ENCODE assay signal across 9 cellular contexts in genomic region chrX:115560211-115560977, GRCh38. TPM values are rescaled to one million over a fixed set of nuclear protein-coding genes. Genes with fewer than 3 reads are reported as not detected.
A peak's percentile ranks its signal among the peaks of the same experiment; 100 is the strongest.
DNase-seq lines count a peak whose midpoint lies in the region; ATAC-seq and TF ChIP-seq lines count a peak whose summit lies in the region.
"Had no signal": no experiment of that assay in that cellular context is flagged by ENCODE, and none has a peak within 500 bp of the region (broad histone marks: within the 10 kb centered on the region; RNA-seq: fewer than 3 reads in every experiment).

No MANE protein-coding gene starts in this region.

- no peak for DNase-seq in SK-N-SH
- DNase-seq in activated T-helper 2 cell treated with anti-CD3 and anti-CD28 coated beads, Interferon-gamma antibody, Interleukin-2, Interleukin-4, amounts not matched to agents 10 μg/mL and 5 μg/mL and 100 μg/mL, durations not matched to agents 14 hours and 24 hours and 36 hours (ENCODE audit: low spot score) = no peak
- peak; percentile 64 for DNase-seq in iris pigment epithelial cell (ENCODE audit: low read depth)
- DNase-seq in tibial nerve (ENCODE audit: low spot score in 2 of 2) = no peak
- DNase-seq in G401 (ENCODE audit: low spot score) = no peak
- no peak for DNase-seq in activated CD4-positive, alpha-beta memory T cell treated with anti-CD3 and anti-CD28 coated beads for 36 hours
- DNase-seq in activated T-cell treated with anti-CD3 and anti-CD28 coated beads, Interleukin-2, amount 50 U/mL, for 1 hour = no peak
- DNase-seq: DND-41 had no signal

- H3K4me3 ChIP-seq in SK-N-SH (ENCODE audit: low read depth in 2 of 2, low read length in 1 of 2) = peak overlapping the region; percentile 62 to 70
- peak overlapping the region; percentile 47 to 72 (median 50) for H3K4me3 ChIP-seq in tibial nerve

- TF ChIP-seq RAD21 in SK-N-SH (IDR thresholded peaks at IDR 0.05; ENCODE audit: low read length) = no peak

- peak overlapping the region; percentile 72 for H3K4me3 Mint-ChIP-seq in activated T-helper 2 cell treated with anti-CD3 and anti-CD28 coated beads, Interferon-gamma antibody, Interleukin-2, Interleukin-4, amounts not matched to agents 10 μg/mL and 5 μg/mL and 100 μg/mL, durations not matched to agents 14 hours and 24 hours and 36 hours (ENCODE audit: low read depth)
- H3K4me3 Mint-ChIP-seq in activated CD4-positive, alpha-beta memory T cell treated with anti-CD3 and anti-CD28 coated beads for 36 hours = no peak overlapping the region

- peaks cover 19% of the 10 kb centered on the region for H3K27me3 Mint-ChIP-seq in activated T-helper 2 cell treated with anti-CD3 and anti-CD28 coated beads, Interferon-gamma antibody, Interleukin-2, Interleukin-4, amounts not matched to agents 10 μg/mL and 5 μg/mL and 100 μg/mL, durations not matched to agents 14 hours and 24 hours and 36 hours (ENCODE audit: low read depth)
- peaks cover 12% of the 10 kb centered on the region for H3K27me3 Mint-ChIP-seq in activated CD4-positive, alpha-beta memory T cell treated with anti-CD3 and anti-CD28 coated beads for 36 hours

- no peak for ATAC-seq in SK-N-SH treated with all-trans-retinoic acid at 6 μM for 48 hours

- H3K9ac ChIP-seq in SK-N-SH = peak overlapping the region; percentile 71; the same call in 1 of the 2 replicates

- peak overlapping the region; percentile 47; the same call in 1 of the 2 replicates for H2AFZ ChIP-seq in SK-N-SH (ENCODE audit: low read depth)

- intact Hi-C loops in activated T-helper 2 cell treated with anti-CD3 and anti-CD28 coated beads, Interferon-gamma antibody, Interleukin-2, Interleukin-4, amounts not matched to agents 10 μg/mL and 5 μg/mL and 100 μg/mL, durations not matched to agents 14 hours and 24 hours and 36 hours (cut with micrococcal nuclease) = loop anchor here (2.0 kb wide), 1 partner anchor 24 kb away; no protein-coding TSS in a partner anchor
- intact Hi-C loops in activated CD4-positive, alpha-beta memory T cell treated with anti-CD3 and anti-CD28 coated beads for 36 hours (cut with micrococcal nuclease) = no loop called here

- no peak overlapping the region for H3K27ac Mint-ChIP-seq in activated T-helper 2 cell treated with anti-CD3 and anti-CD28 coated beads, Interferon-gamma antibody, Interleukin-2, Interleukin-4, amounts not matched to agents 10 μg/mL and 5 μg/mL and 100 μg/mL, durations not matched to agents 14 hours and 24 hours and 36 hours
- no peak overlapping the region for H3K27ac Mint-ChIP-seq in activated CD4-positive, alpha-beta memory T cell treated with anti-CD3 and anti-CD28 coated beads for 36 hours

- no peak for TF ChIP-seq POLR2A in tibial nerve (IDR thresholded peaks at IDR 0.05)

- no peaks in the 10 kb centered on the region for H3K9me3 Mint-ChIP-seq in activated T-helper 2 cell treated with anti-CD3 and anti-CD28 coated beads, Interferon-gamma antibody, Interleukin-2, Interleukin-4, amounts not matched to agents 10 μg/mL and 5 μg/mL and 100 μg/mL, durations not matched to agents 14 hours and 24 hours and 36 hours
- H3K9me3 Mint-ChIP-seq in activated CD4-positive, alpha-beta memory T cell treated with anti-CD3 and anti-CD28 coated beads for 36 hours = no peaks in the 10 kb centered on the region

- no peaks in the 10 kb centered on the region for H3K9me2 ChIP-seq in SK-N-SH

- no peak for TF ChIP-seq CTCF in SK-N-SH (IDR thresholded peaks at IDR 0.05)
- TF ChIP-seq CTCF in tibial nerve (IDR thresholded peaks at IDR 0.05) = no peak

- no peaks in the 10 kb centered on the region for H3K4me1 Mint-ChIP-seq in activated T-helper 2 cell treated with anti-CD3 and anti-CD28 coated beads, Interferon-gamma antibody, Interleukin-2, Interleukin-4, amounts not matched to agents 10 μg/mL and 5 μg/mL and 100 μg/mL, durations not matched to agents 14 hours and 24 hours and 36 hours (ENCODE audit: low read depth)
- H3K4me1 Mint-ChIP-seq in activated CD4-positive, alpha-beta memory T cell treated with anti-CD3 and anti-CD28 coated beads for 36 hours (ENCODE audit: low read depth) = no peaks in the 10 kb centered on the region

- CTCF ChIA-PET in SK-N-SH (lab: Yijun Ruan, JAX) = no interaction called here
- CTCF ChIA-PET in activated CD4-positive, alpha-beta memory T cell treated with anti-CD3 and anti-CD28 coated beads for 36 hours (lab: Charles Lee) = no interaction called here

- TF ChIP-seq EP300 in SK-N-SH (IDR thresholded peaks at IDR 0.05; ENCODE audit: borderline replicate concordance in 1 of 2, low read depth in 1 of 2, low read length in 1 of 2) (no peak), tibial nerve (IDR thresholded peaks at IDR 0.05) (no peak)

- H4K20me1 ChIP-seq in SK-N-SH (ENCODE audit: insufficient read depth) = 0 out of 2 replicates have a peak, but pooled peaks cover 2% of the 10 kb centered on the region

- peaks cover 4% of the 10 kb centered on the region; the same call in 1 of the 2 replicates for H3K27me3 ChIP-seq in SK-N-SH (ENCODE audit: insufficient read depth)
- H3K27me3 ChIP-seq in tibial nerve = peaks cover 0 to 47% of the 10 kb centered on the region in 2 donors

- H3K36me3 ChIP-seq in SK-N-SH (replicated peaks in 1 of 2; ENCODE audit: control insufficient read depth in 1 of 2, insufficient read depth in 2 of 2, low read length in 1 of 2) = no peaks in the 10 kb centered on the region
- no peaks in the 10 kb centered on the region for H3K36me3 ChIP-seq in tibial nerve

- H3K79me2 ChIP-seq in SK-N-SH (ENCODE audit: insufficient read depth) = peaks cover 42% of the 10 kb centered on the region

- in situ Hi-C loops in G401 (cut with HindIII; ENCODE audit: low sequenced_read_pairs) = loop anchor here (10.0 kb wide), 1 partner anchor 54 kb away; no protein-coding TSS in a partner anchor

- no peaks in the 10 kb centered on the region for H3K36me3 Mint-ChIP-seq in activated T-helper 2 cell treated with anti-CD3 and anti-CD28 coated beads, Interferon-gamma antibody, Interleukin-2, Interleukin-4, amounts not matched to agents 10 μg/mL and 5 μg/mL and 100 μg/mL, durations not matched to agents 14 hours and 24 hours and 36 hours (ENCODE audit: low read depth)
- H3K36me3 Mint-ChIP-seq in activated CD4-positive, alpha-beta memory T cell treated with anti-CD3 and anti-CD28 coated beads for 36 hours = no peaks in the 10 kb centered on the region

- WGBS in SK-N-SH (ENCODE audit: low lambda C conversion rate) = 16% methylated on average over 10 of the region's 10 CpGs
- WGBS in tibial nerve, 2 donors = 33 to 34% methylated on average over 10 of the region's 10 CpGs

- H3K4me1 ChIP-seq in SK-N-SH (ENCODE audit: control insufficient read depth in 1 of 2, insufficient read depth in 2 of 2, low read depth in 1 of 2, low read length in 1 of 2) (peaks cover 0 to 12% of the 10 kb centered on the region in 2 experiments; a peak in 3 of 4 replicates), tibial nerve (peaks cover 0 to 17% (median 0%) of the 10 kb centered on the region in 4 donors)

- H3K9me3 ChIP-seq in SK-N-SH (no peaks in the 10 kb centered on the region), tibial nerve (no peaks in the 10 kb centered on the region)

- POLR2A ChIA-PET in SK-N-SH (lab: Yijun Ruan, JAX) = no interaction called here
- POLR2A ChIA-PET in activated CD4-positive, alpha-beta memory T cell treated with anti-CD3 and anti-CD28 coated beads for 36 hours (lab: Charles Lee) = no interaction called here

- H3K27ac ChIP-seq in SK-N-SH (ENCODE audit: low read depth in 2 of 2, low read length in 1 of 2) (peak overlapping the region in 1 of 2 experiments; percentile 64; a peak in 3 of 4 replicates), tibial nerve (peak overlapping the region; percentile 61 to 95 (median 86))

- H3K4me2 ChIP-seq in SK-N-SH = peak overlapping the region; percentile 62; the same call in 1 of the 2 replicates

- no peaks in the 10 kb centered on the region for H3F3A ChIP-seq in SK-N-SH (replicated peaks; ENCODE audit: insufficient read depth)

TF ChIP-seq in SK-N-SH, 30 proteins besides CTCF, POLR2A, EP300 and RAD21:
- no peak for TF ChIP-seq GATA2 (CRISPR knock-in tag; IDR thresholded peaks at IDR 0.05)
- TF ChIP-seq NFIC (IDR thresholded peaks at IDR 0.05; ENCODE audit: borderline replicate concordance) = peak; percentile 31; the same call in 1 of the 2 replicates

TF ChIP-seq in SK-N-SH treated with all-trans-retinoic acid at 6 μM for 48 hours, 23 proteins besides CTCF, POLR2A, EP300 and RAD21 (continues in another document):
- TF ChIP-seq PATZ1 (CRISPR knock-in tag; IDR thresholded peaks at IDR 0.05; ENCODE audit: borderline replicate concordance) (no peak), CSDC2 (CRISPR knock-in tag; IDR thresholded peaks at IDR 0.05) (no peak)

RNA-seq across cellular contexts. Expression of gene PLS3, which starts 0.6 kb away (rescaled TPM):
- polyA plus RNA-seq in SK-N-SH (2012; rRNA removed) = 35.7 and 47.4 TPM in 2 replicates
- 60.2 and 73.8 TPM in 2 replicates for polyA plus RNA-seq in SK-N-SH (2012; cell fraction: cytosol; rRNA removed)
- 19.0 and 37.8 TPM in 2 replicates for polyA plus RNA-seq in SK-N-SH (2012; cell fraction: nucleus; rRNA removed)
- total RNA-seq in activated T-helper 2 cell treated with anti-CD3 and anti-CD28 coated beads, Interferon-gamma antibody, Interleukin-2, Interleukin-4, amounts not matched to agents 10 μg/mL and 5 μg/mL and 100 μg/mL, durations not matched to agents 14 hours and 24 hours and 36 hours = 3.1 and 5.4 TPM in 2 replicates
- 10 to 100 TPM; 60.9 to 93.8 (median 82.4) TPM for total RNA-seq in tibial nerve
- 88.5 and 108 TPM in 2 replicates for total RNA-seq in G401 (2014; rRNA removed; shearing (Covaris generic))
- total RNA-seq in activated CD4-positive, alpha-beta memory T cell treated with anti-CD3 and anti-CD28 coated beads for 36 hours = under 1 TPM; 0.48 to 0.52 TPM
